In the genomic region with DNA sequence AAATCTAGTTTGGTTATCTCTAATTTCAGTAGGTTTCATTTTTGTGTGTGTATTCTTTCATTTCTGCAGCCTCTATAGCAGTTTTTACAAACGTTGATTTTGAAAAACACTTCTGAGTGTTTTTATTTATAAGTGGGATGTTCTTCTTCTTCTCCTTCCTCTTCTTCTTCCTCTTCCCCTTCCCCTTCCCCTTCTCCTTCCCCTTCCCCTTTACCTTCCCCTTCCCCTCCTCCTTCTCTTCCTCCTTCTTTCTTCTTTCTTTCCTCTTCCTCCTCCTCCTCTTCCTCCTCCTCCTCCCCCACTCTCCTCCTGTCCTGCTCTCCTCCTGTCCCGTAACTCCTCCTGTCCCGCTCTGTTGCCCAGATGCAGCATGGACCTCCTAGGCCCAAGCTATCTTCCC, we compare ENCODE assay signal across 1 cellular context.
TF ChIP-seq lines count a peak whose summit lies in the region.

No MANE protein-coding gene starts in this region.

TF ChIP-seq in GM12878, 131 proteins besides CTCF, POLR2A, EP300 and RAD21:
- TF ChIP-seq PML (IDR thresholded peaks at IDR 0.05; ENCODE audit: low read length) = no peak
- TF ChIP-seq WRNIP1 (IDR thresholded peaks at IDR 0.05; ENCODE audit: borderline replicate concordance, low read depth, low read length) = no peak
- TF ChIP-seq BACH1 (IDR thresholded peaks at IDR 0.05; ENCODE audit: borderline replicate concordance) = no peak
- TF ChIP-seq, protein P1, sequence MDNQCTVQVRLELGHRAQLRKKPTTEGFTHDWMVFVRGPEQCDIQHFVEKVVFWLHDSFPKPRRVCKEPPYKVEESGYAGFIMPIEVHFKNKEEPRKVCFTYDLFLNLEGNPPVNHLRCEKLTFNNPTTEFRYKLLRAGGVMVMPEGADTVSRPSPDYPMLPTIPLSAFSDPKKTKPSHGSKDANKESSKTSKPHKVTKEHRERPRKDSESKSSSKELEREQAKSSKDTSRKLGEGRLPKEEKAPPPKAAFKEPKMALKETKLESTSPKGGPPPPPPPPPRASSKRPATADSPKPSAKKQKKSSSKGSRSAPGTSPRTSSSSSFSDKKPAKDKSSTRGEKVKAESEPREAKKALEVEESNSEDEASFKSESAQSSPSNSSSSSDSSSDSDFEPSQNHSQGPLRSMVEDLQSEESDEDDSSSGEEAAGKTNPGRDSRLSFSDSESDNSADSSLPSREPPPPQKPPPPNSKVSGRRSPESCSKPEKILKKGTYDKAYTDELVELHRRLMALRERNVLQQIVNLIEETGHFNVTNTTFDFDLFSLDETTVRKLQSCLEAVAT (IDR thresholded peaks at IDR 0.05) = no peak
- TF ChIP-seq CREM (IDR thresholded peaks at IDR 0.05; ENCODE audit: low read depth) = no peak
- no peak for TF ChIP-seq TCF12 (IDR thresholded peaks at IDR 0.05; ENCODE audit: low read depth, low read length)
- TF ChIP-seq, protein P2, sequence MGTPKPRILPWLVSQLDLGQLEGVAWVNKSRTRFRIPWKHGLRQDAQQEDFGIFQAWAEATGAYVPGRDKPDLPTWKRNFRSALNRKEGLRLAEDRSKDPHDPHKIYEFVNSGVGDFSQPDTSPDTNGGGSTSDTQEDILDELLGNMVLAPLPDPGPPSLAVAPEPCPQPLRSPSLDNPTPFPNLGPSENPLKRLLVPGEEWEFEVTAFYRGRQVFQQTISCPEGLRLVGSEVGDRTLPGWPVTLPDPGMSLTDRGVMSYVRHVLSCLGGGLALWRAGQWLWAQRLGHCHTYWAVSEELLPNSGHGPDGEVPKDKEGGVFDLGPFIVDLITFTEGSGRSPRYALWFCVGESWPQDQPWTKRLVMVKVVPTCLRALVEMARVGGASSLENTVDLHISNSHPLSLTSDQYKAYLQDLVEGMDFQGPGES (IDR thresholded peaks at IDR 0.05) = no peak
- TF ChIP-seq, protein P3, sequence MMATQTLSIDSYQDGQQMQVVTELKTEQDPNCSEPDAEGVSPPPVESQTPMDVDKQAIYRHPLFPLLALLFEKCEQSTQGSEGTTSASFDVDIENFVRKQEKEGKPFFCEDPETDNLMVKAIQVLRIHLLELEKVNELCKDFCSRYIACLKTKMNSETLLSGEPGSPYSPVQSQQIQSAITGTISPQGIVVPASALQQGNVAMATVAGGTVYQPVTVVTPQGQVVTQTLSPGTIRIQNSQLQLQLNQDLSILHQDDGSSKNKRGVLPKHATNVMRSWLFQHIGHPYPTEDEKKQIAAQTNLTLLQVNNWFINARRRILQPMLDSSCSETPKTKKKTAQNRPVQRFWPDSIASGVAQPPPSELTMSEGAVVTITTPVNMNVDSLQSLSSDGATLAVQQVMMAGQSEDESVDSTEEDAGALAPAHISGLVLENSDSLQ (IDR thresholded peaks at IDR 0.05) = no peak
- TF ChIP-seq RB1 (IDR thresholded peaks at IDR 0.05; ENCODE audit: borderline replicate concordance) = no peak
- TF ChIP-seq POLR2AphosphoS2 (IDR thresholded peaks at IDR 0.05; ENCODE audit: low read depth, low read length) = no peak
- no peak for TF ChIP-seq BHLHE40 (IDR thresholded peaks at IDR 0.05; ENCODE audit: borderline replicate concordance in 1 of 2, low read depth in 2 of 2, low read length in 1 of 2)
- no peak for TF ChIP-seq PAX5 (IDR thresholded peaks at IDR 0.05; ENCODE audit: borderline replicate concordance, low read depth, low read length)
- TF ChIP-seq MEF2A (IDR thresholded peaks at IDR 0.05; ENCODE audit: insufficient read depth, low read depth, low read length) = no peak
- no peak for TF ChIP-seq DPF2 (IDR thresholded peaks at IDR 0.05)
- no peak for TF ChIP-seq ZNF24 (IDR thresholded peaks at IDR 0.05)
